Comparison of ENCODE assay signal across 1 cellular context in the genomic region with DNA sequence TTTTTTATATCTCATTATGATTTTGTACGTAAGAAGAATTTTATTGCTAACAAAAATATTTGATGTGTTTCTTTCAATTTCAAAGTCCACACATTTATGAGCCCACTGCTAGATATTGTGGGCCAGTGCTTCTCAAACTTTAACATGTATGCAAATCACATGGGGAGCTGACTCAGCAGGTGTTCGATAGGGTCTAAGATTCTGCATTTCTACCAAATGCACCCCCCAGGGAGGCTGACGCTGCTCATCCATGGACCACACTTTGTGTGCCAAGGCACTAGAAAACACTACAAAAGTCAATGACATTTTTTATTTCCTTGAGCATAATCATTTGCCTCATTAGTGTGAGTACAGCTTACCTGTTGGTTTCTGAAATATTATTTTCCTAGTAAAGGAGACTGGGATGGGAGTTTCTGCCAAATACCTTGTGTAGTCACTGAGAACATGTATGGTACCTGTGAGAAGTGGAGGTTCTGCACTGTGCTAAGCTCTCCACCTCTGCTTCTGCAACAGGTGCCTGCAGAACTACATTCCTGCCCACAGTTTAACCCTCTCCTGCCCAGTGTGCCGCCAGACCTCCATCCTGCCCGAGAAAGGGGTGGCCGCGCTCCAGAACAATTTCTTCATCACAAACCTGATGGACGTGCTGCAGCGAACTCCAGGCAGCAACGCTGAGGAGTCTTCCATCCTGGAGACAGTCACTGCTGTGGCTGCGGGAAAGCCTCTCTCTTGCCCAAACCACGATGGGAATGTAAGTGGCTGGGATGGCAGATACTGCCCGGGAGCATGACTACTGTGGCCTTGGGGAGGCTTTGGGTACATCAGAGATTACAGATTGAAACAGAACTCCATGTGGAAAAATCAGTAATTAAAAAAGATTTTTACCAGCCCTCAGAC.
TF ChIP-seq lines count a peak whose summit lies in the region.

No MANE protein-coding gene starts in this region.

TF ChIP-seq in WTC11, 78 proteins besides CTCF, POLR2A, EP300 and RAD21 (continued from another document):
- TF ChIP-seq, protein P1, sequence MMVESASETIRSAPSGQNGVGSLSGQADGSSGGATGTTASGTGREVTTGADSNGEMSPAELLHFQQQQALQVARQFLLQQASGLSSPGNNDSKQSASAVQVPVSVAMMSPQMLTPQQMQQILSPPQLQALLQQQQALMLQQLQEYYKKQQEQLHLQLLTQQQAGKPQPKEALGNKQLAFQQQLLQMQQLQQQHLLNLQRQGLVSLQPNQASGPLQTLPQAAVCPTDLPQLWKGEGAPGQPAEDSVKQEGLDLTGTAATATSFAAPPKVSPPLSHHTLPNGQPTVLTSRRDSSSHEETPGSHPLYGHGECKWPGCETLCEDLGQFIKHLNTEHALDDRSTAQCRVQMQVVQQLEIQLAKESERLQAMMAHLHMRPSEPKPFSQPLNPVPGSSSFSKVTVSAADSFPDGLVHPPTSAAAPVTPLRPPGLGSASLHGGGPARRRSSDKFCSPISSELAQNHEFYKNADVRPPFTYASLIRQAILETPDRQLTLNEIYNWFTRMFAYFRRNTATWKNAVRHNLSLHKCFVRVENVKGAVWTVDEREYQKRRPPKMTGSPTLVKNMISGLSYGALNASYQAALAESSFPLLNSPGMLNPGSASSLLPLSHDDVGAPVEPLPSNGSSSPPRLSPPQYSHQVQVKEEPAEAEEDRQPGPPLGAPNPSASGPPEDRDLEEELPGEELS (CRISPR knock-in tag; IDR thresholded peaks at IDR 0.05), result no peak
- TF ChIP-seq, protein P2, sequence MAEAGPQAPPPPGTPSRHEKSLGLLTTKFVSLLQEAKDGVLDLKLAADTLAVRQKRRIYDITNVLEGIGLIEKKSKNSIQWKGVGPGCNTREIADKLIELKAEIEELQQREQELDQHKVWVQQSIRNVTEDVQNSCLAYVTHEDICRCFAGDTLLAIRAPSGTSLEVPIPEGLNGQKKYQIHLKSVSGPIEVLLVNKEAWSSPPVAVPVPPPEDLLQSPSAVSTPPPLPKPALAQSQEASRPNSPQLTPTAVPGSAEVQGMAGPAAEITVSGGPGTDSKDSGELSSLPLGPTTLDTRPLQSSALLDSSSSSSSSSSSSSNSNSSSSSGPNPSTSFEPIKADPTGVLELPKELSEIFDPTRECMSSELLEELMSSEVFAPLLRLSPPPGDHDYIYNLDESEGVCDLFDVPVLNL (CRISPR knock-in tag; IDR thresholded peaks at IDR 0.05; ENCODE audit: borderline replicate concordance, low read depth), result no peak
- TF ChIP-seq, protein P3, sequence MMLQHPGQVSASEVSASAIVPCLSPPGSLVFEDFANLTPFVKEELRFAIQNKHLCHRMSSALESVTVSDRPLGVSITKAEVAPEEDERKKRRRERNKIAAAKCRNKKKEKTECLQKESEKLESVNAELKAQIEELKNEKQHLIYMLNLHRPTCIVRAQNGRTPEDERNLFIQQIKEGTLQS (CRISPR knock-in tag; conservative IDR thresholded peaks at IDR 0.05), result no peak
- TF ChIP-seq, protein P4, sequence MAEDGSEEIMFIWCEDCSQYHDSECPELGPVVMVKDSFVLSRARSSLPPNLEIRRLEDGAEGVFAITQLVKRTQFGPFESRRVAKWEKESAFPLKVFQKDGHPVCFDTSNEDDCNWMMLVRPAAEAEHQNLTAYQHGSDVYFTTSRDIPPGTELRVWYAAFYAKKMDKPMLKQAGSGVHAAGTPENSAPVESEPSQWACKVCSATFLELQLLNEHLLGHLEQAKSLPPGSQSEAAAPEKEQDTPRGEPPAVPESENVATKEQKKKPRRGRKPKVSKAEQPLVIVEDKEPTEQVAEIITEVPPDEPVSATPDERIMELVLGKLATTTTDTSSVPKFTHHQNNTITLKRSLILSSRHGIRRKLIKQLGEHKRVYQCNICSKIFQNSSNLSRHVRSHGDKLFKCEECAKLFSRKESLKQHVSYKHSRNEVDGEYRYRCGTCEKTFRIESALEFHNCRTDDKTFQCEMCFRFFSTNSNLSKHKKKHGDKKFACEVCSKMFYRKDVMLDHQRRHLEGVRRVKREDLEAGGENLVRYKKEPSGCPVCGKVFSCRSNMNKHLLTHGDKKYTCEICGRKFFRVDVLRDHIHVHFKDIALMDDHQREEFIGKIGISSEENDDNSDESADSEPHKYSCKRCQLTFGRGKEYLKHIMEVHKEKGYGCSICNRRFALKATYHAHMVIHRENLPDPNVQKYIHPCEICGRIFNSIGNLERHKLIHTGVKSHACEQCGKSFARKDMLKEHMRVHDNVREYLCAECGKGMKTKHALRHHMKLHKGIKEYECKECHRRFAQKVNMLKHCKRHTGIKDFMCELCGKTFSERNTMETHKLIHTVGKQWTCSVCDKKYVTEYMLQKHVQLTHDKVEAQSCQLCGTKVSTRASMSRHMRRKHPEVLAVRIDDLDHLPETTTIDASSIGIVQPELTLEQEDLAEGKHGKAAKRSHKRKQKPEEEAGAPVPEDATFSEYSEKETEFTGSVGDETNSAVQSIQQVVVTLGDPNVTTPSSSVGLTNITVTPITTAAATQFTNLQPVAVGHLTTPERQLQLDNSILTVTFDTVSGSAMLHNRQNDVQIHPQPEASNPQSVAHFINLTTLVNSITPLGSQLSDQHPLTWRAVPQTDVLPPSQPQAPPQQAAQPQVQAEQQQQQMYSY (CRISPR knock-in tag; IDR thresholded peaks at IDR 0.05), result no peak
- no peak for TF ChIP-seq CBFB (CRISPR knock-in tag; IDR thresholded peaks at IDR 0.05; ENCODE audit: low read depth)
- TF ChIP-seq SMAD4 (CRISPR knock-in tag; IDR thresholded peaks at IDR 0.05), result no peak
- TF ChIP-seq, protein P5, sequence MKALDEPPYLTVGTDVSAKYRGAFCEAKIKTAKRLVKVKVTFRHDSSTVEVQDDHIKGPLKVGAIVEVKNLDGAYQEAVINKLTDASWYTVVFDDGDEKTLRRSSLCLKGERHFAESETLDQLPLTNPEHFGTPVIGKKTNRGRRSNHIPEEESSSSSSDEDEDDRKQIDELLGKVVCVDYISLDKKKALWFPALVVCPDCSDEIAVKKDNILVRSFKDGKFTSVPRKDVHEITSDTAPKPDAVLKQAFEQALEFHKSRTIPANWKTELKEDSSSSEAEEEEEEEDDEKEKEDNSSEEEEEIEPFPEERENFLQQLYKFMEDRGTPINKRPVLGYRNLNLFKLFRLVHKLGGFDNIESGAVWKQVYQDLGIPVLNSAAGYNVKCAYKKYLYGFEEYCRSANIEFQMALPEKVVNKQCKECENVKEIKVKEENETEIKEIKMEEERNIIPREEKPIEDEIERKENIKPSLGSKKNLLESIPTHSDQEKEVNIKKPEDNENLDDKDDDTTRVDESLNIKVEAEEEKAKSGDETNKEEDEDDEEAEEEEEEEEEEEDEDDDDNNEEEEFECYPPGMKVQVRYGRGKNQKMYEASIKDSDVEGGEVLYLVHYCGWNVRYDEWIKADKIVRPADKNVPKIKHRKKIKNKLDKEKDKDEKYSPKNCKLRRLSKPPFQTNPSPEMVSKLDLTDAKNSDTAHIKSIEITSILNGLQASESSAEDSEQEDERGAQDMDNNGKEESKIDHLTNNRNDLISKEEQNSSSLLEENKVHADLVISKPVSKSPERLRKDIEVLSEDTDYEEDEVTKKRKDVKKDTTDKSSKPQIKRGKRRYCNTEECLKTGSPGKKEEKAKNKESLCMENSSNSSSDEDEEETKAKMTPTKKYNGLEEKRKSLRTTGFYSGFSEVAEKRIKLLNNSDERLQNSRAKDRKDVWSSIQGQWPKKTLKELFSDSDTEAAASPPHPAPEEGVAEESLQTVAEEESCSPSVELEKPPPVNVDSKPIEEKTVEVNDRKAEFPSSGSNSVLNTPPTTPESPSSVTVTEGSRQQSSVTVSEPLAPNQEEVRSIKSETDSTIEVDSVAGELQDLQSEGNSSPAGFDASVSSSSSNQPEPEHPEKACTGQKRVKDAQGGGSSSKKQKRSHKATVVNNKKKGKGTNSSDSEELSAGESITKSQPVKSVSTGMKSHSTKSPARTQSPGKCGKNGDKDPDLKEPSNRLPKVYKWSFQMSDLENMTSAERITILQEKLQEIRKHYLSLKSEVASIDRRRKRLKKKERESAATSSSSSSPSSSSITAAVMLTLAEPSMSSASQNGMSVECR (CRISPR knock-in tag; IDR thresholded peaks at IDR 0.05; ENCODE audit: borderline replicate concordance), result no peak
- no peak for TF ChIP-seq NFATC4 (CRISPR knock-in tag; IDR thresholded peaks at IDR 0.05)
- TF ChIP-seq, protein P6, sequence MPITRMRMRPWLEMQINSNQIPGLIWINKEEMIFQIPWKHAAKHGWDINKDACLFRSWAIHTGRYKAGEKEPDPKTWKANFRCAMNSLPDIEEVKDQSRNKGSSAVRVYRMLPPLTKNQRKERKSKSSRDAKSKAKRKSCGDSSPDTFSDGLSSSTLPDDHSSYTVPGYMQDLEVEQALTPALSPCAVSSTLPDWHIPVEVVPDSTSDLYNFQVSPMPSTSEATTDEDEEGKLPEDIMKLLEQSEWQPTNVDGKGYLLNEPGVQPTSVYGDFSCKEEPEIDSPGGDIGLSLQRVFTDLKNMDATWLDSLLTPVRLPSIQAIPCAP (CRISPR knock-in tag; IDR thresholded peaks at IDR 0.05), result no peak
- TF ChIP-seq ZNF416 (CRISPR knock-in tag; IDR thresholded peaks at IDR 0.05), result no peak
- TF ChIP-seq NR3C1 (CRISPR knock-in tag; conservative IDR thresholded peaks at IDR 0.05; ENCODE audit: low read depth), result no peak
- no peak for TF ChIP-seq OVOL2 (CRISPR knock-in tag; IDR thresholded peaks at IDR 0.05; ENCODE audit: borderline replicate concordance)
- no peak for TF ChIP-seq ESRRA (CRISPR knock-in tag; IDR thresholded peaks at IDR 0.05; ENCODE audit: borderline replicate concordance)
- TF ChIP-seq, protein P7, sequence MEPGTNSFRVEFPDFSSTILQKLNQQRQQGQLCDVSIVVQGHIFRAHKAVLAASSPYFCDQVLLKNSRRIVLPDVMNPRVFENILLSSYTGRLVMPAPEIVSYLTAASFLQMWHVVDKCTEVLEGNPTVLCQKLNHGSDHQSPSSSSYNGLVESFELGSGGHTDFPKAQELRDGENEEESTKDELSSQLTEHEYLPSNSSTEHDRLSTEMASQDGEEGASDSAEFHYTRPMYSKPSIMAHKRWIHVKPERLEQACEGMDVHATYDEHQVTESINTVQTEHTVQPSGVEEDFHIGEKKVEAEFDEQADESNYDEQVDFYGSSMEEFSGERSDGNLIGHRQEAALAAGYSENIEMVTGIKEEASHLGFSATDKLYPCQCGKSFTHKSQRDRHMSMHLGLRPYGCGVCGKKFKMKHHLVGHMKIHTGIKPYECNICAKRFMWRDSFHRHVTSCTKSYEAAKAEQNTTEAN (CRISPR knock-in tag; IDR thresholded peaks at IDR 0.05), result no peak
